ENCODE assay signal across 8 cellular contexts in the genomic region with DNA sequence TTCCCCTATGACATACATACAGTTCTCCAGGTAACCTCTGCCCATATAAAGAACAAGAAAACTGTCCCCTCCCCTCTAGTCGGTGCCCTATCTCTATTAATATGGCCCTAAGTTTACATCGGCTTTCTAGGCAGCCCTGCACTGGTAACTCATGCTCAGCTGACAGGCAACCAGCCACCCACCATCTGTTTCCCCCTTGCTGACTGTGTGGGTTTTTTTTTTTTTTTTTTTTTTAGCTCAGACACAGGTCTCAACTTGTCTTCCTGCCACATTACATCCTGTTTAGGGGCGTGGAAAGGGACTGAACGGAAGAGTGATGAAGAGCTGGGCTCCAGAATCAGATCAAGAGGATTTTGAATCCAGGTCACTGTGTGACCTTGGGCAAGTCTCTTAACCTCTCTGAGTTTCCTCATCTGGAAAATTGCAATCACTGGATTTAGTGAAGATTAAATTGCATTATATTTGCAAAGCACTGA.
DNase-seq lines count a peak whose midpoint lies in the region; ATAC-seq and TF ChIP-seq lines count a peak whose summit lies in the region.

No MANE protein-coding gene starts in this region.

- peak overlapping the region; percentile 48 for H3K27ac ChIP-seq in caudate nucleus (ENCODE audit: low read depth, low read length)

- DNase-seq in GM10266 (ENCODE audit: extremely low spot score) (peak; percentile 72), T follicular helper cell (ENCODE audit: low read depth) (peak; percentile 70), caudate nucleus (lab: John Stamatoyannopoulos, UW) (no peak), EL (no peak)
- peak; percentile 42 to 64 for DNase-seq in stimulated activated CD8-positive, alpha-beta memory T cell treated with anti-CD3 and anti-CD28 coated beads, Interleukin-4, amount 100 ng/mL, for 4 hours (ENCODE audit: low read depth in 2 of 2, low spot score in 1 of 2)

- TF ChIP-seq CTCF in GM10266 (IDR thresholded peaks at IDR 0.05; ENCODE audit: control insufficient read depth, insufficient read depth, low read depth, missing control alignments) = peak; percentile 1

- ATAC-seq in HG02885 (IDR thresholded peaks at IDR 0.05; ENCODE audit: poor library complexity, unreplicated experiment) (peak; percentile 37), GM19397 (IDR thresholded peaks at IDR 0.05; ENCODE audit: unreplicated experiment) (no peak), HG02981 (IDR thresholded peaks at IDR 0.05; ENCODE audit: unreplicated experiment) (no peak)

Comparison
In these comparisons a context has a peak if more than half of its experiments do, and no peak if none do; other contexts are left out.
1. DNase-seq: peak in GM10266 (single experiment), T follicular helper cell (single experiment) and stimulated activated CD8-positive, alpha-beta memory T cell treated with anti-CD3 and anti-CD28 coated beads, Interleukin-4, amount 100 ng/mL, for 4 hours (2 of 2); none in caudate nucleus (0 of 61) and EL (single experiment).